8 cellular contexts compared by ENCODE assay signal in the genomic region with DNA sequence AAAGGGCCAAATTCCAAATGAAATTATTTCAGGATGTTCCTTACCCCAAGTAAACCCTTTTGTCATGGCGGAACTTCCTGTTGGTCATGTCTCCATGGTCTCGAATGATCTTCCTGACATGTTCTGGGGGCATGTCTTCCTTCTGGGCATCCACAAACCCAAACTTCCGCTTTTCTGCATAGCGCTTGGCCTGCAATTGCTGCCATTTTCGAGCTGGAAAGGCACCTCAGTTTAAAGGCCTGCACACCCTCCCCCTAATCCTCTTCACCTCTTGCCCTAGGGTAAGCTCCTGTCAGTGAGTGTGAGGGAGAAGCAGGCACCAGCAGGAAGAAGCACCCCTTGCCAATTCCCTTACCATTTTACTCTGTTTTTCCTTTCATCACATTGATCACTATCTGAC. TPM values are rescaled to one million over a fixed set of nuclear protein-coding genes. Genes with fewer than 3 reads are reported as not detected.
DNase-seq lines count a peak whose midpoint lies in the region; ATAC-seq and TF ChIP-seq lines count a peak whose summit lies in the region.

No MANE protein-coding gene starts in this region.

- peak overlapping the region; percentile 99 to 100 for H3K4me3 Mint-ChIP-seq in stimulated activated naive CD8-positive, alpha-beta T cell treated with anti-CD3 and anti-CD28 coated beads, Interleukin-15, amount 100 ng/mL, for 72 hours

- H3K27me3 Mint-ChIP-seq in stimulated activated naive CD8-positive, alpha-beta T cell treated with anti-CD3 and anti-CD28 coated beads, Interleukin-15, amount 100 ng/mL, for 72 hours = no peaks in the 10 kb centered on the region

- peak overlapping the region; percentile 99 for H3K4me3 ChIP-seq in WERI-Rb-1 (ENCODE audit: low read depth, low read length)
- H3K4me3 ChIP-seq in iPS-11a (ENCODE audit: low read depth, low read length) = peak overlapping the region; percentile 81

- peak overlapping the region; percentile 97 to 100 for H3K27ac Mint-ChIP-seq in stimulated activated naive CD8-positive, alpha-beta T cell treated with anti-CD3 and anti-CD28 coated beads, Interleukin-15, amount 100 ng/mL, for 72 hours

- no peaks in the 10 kb centered on the region for H3K9me3 Mint-ChIP-seq in stimulated activated naive CD8-positive, alpha-beta T cell treated with anti-CD3 and anti-CD28 coated beads, Interleukin-15, amount 100 ng/mL, for 72 hours

- no peak for TF ChIP-seq CTCF in WERI-Rb-1 (IDR thresholded peaks at IDR 0.05; ENCODE audit: low read depth, low read length)

- H3K27ac ChIP-seq in WERI-Rb-1 = peak overlapping the region; percentile 96

- ATAC-seq in stimulated activated naive CD8-positive, alpha-beta T cell treated with anti-CD3 and anti-CD28 coated beads, Interleukin-15, amount 100 ng/mL, for 72 hours = no peak
- no peak for ATAC-seq in GM18511 (IDR thresholded peaks at IDR 0.05; ENCODE audit: unreplicated experiment)

- peaks cover 57% of the 10 kb centered on the region for H3K36me3 ChIP-seq in WERI-Rb-1

- DNase-seq in SIG-M5 treated with dmso at 0.1 percent for 504 hours (lab: John Stamatoyannopoulos, UW; ENCODE audit: unreplicated experiment) (peak; percentile 83), SIG-M5 (lab: John Stamatoyannopoulos, UW) (no peak), WERI-Rb-1 (peak; percentile 23), SK-N-DZ (ENCODE audit: low spot score) (no peak), DMS153 treated with DMSO at 0.1 percent for 48 hours (lab: John Stamatoyannopoulos, UW; ENCODE audit: unreplicated experiment) (no peak)
- no peak for DNase-seq in stimulated activated naive CD8-positive, alpha-beta T cell treated with anti-CD3 and anti-CD28 coated beads, Interleukin-15, amount 100 ng/mL, for 72 hours

- peaks cover 38% of the 10 kb centered on the region for H3K4me1 Mint-ChIP-seq in stimulated activated naive CD8-positive, alpha-beta T cell treated with anti-CD3 and anti-CD28 coated beads, Interleukin-15, amount 100 ng/mL, for 72 hours

- H3K27me3 ChIP-seq in WERI-Rb-1 (ENCODE audit: insufficient read depth, low read depth, severe bottlenecking) = no peaks in the 10 kb centered on the region

- H3K9me3 ChIP-seq in WERI-Rb-1 (ENCODE audit: severe bottlenecking) = no peaks in the 10 kb centered on the region

RNA-seq across cellular contexts. Expression of gene PRPF8, which starts 1.2 kb away (rescaled TPM):
- polyA plus RNA-seq in SK-N-DZ (2014; cell fraction: cytosol; rRNA removed) = 121 and 134 TPM in 2 replicates
- polyA plus RNA-seq in SK-N-DZ (2014; cell fraction: nucleus; rRNA removed) = 125 and 219 TPM in 2 replicates

RNA-seq across cellular contexts. Expression of gene TLCD2, which starts 26.7 kb away (rescaled TPM):
- 0.12 and 0.44 TPM in 2 replicates for polyA plus RNA-seq in SK-N-DZ (2014; cell fraction: cytosol; rRNA removed)
- 0.15 and 0.43 TPM in 2 replicates for polyA plus RNA-seq in SK-N-DZ (2014; cell fraction: nucleus; rRNA removed)

RNA-seq across cellular contexts. Expression of gene RILP, which starts 33.8 kb away (rescaled TPM):
- 3.1 and 3.3 TPM in 2 replicates for polyA plus RNA-seq in SK-N-DZ (2014; cell fraction: cytosol; rRNA removed)
- polyA plus RNA-seq in SK-N-DZ (2014; cell fraction: nucleus; rRNA removed) = 19.3 and 36.4 TPM in 2 replicates

RNA-seq across cellular contexts. Expression of gene SCARF1, which starts 38.0 kb away (rescaled TPM):
- 0.56 and 1.0 TPM in 2 replicates for polyA plus RNA-seq in SK-N-DZ (2014; cell fraction: cytosol; rRNA removed)
- 1.8 and 3.1 TPM in 2 replicates for polyA plus RNA-seq in SK-N-DZ (2014; cell fraction: nucleus; rRNA removed)

RNA-seq across cellular contexts. Expression of gene WDR81, which starts 41.0 kb away (rescaled TPM):
- 21.5 and 24.9 TPM in 2 replicates for polyA plus RNA-seq in SK-N-DZ (2014; cell fraction: cytosol; rRNA removed)
- 42.6 and 48.5 TPM in 2 replicates for polyA plus RNA-seq in SK-N-DZ (2014; cell fraction: nucleus; rRNA removed)

Comparison
In these comparisons a context has a peak if more than half of its experiments do, and no peak if none do; other contexts are left out.
1. DNase-seq: peak in SIG-M5 treated with dmso at 0.1 percent for 504 hours (single experiment) and WERI-Rb-1 (single experiment); none in SIG-M5 (single experiment), stimulated activated naive CD8-positive, alpha-beta T cell treated with anti-CD3 and anti-CD28 coated beads, Interleukin-15, amount 100 ng/mL, for 72 hours (0 of 2), SK-N-DZ (single experiment) and DMS153 treated with DMSO at 0.1 percent for 48 hours (single experiment).